Comparison of ENCODE assay signal across 14 cellular contexts in the genomic region with DNA sequence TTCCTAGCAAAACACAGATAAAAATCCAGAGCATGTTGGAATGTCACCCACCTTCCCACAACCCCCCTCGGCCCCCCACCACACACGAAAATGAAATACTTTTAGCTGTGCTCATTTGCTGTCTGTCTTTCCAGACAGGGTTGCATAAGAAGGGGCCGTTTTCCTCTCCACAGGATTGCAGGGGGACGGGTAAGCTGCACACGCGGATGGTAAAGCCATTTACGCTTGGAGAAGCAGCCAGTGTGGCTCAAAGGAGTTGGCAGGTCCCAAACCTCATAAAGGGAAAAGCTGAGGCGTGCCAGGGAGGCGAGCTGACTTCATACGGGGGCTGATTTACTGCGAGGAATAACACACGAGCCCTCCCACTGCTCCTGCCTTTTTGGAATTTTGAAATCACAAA. TPM values are rescaled to one million over a fixed set of nuclear protein-coding genes. Genes with fewer than 3 reads are reported as not detected.
A peak's percentile ranks its signal among the peaks of the same experiment; 100 is the strongest.
DNase-seq lines count a peak whose midpoint lies in the region; ATAC-seq and TF ChIP-seq lines count a peak whose summit lies in the region.
"Had no signal": no experiment of that assay in that cellular context is flagged by ENCODE, and none has a peak within 500 bp of the region (broad histone marks: within the 10 kb centered on the region; RNA-seq: fewer than 3 reads in every experiment).

No MANE protein-coding gene starts in this region.

- H3K27ac ChIP-seq in ascending aorta = peak overlapping the region; percentile 85
- H3K27ac ChIP-seq in prostate gland = peak overlapping the region in 1 of 2 donors; percentile 21

- H3K4me3 ChIP-seq in ascending aorta (no peak overlapping the region), prostate gland (no peak overlapping the region)

- H3K27me3 ChIP-seq in ascending aorta (no peaks in the 10 kb centered on the region), prostate gland (replicated peaks; ENCODE audit: insufficient read depth) (no peaks in the 10 kb centered on the region)
- H3K27me3 ChIP-seq: BE2C had no signal

- H3K9me3 ChIP-seq in ascending aorta = no peaks in the 10 kb centered on the region
- H3K9me3 ChIP-seq in prostate gland = no peaks in the 10 kb centered on the region
- H3K9me3 ChIP-seq: BE2C had no signal

- WGBS in prostate gland = 16% methylated on average over 12 of the region's 12 CpGs

- peaks cover 5 to 24% of the 10 kb centered on the region in 2 donors for H3K4me1 ChIP-seq in ascending aorta
- H3K4me1 ChIP-seq in prostate gland (replicated peaks) = no peaks in the 10 kb centered on the region
- H3K4me1 ChIP-seq: BE2C had no signal

- intact Hi-C loops in ascending aorta (cut with DNase I) = loop anchor here (5.0 kb wide), 1 partner anchor 172 kb away; no protein-coding TSS in a partner anchor
- intact Hi-C loops in left cardiac atrium (cut with DNase I) = no loop called here
- intact Hi-C loops in prostate gland (cut with DNase I) = no loop called here

- H3K36me3 ChIP-seq in ascending aorta (no peaks in the 10 kb centered on the region), prostate gland (no peaks in the 10 kb centered on the region)
- H3K36me3 ChIP-seq: BE2C had no signal

- DNase-seq in AG08395 (ENCODE audit: low spot score) = peak; percentile 89
- peak in 1 of 2 donors; percentile 92 for DNase-seq in ascending aorta (ENCODE audit: low spot score in 2 of 2)
- DNase-seq in left cardiac atrium = peak; percentile 72
- DNase-seq in prostate gland (ENCODE audit: low spot score) = peak; percentile 38
- no peak for DNase-seq in putamen (ENCODE audit: low spot score)
- no peak for DNase-seq in effector CD8-positive, alpha-beta T cell (lab: John Stamatoyannopoulos, UW)
- no peak for DNase-seq in activated naive CD4-positive, alpha-beta T cell treated with anti-CD3 and anti-CD28 coated beads, Interleukin-2, amount 50 U/mL, for 16 hours
- DNase-seq: activated naive CD8-positive, alpha-beta T cell treated with anti-CD3 and anti-CD28 coated beads, Interleukin-2, amount 50 U/mL, for 24 hours; BE2C; NCI-H524; SHP77 treated with DMSO at 0.1 percent for 48 hours; stimulated activated CD4-positive, alpha-beta T cell treated with anti-CD3 and anti-CD28 coated beads, Interleukin-4, amount 100 ng/mL, for 24 hours had no signal

- TF ChIP-seq POLR2A in prostate gland (IDR thresholded peaks at IDR 0.05) = no peak

- ATAC-seq in left cardiac atrium (peak; percentile 70 to 88), HG02840 (IDR thresholded peaks at IDR 0.05; ENCODE audit: low FRiP score, unreplicated experiment) (no peak)
- ATAC-seq: activated naive CD8-positive, alpha-beta T cell treated with anti-CD3 and anti-CD28 coated beads, Interleukin-2, amount 50 U/mL, for 24 hours; natural killer cell treated with Interleukin-12 subunit alpha and Interleukin-12 subunit beta and Interleukin-15 and Interleukin-18, amount 100 ng/mL, for 72 hours had no signal

- TF ChIP-seq CTCF in ascending aorta (IDR thresholded peaks at IDR 0.05) = no peak
- TF ChIP-seq CTCF in prostate gland (IDR thresholded peaks at IDR 0.05) = no peak

RNA-seq across cellular contexts. Expression of gene ITGA11, which starts 47.4 kb away (rescaled TPM):
- total RNA-seq in ascending aorta (136 TPM), left cardiac atrium (10 to 100 TPM; 22.4 to 23.8 TPM), prostate gland (10 to 100 TPM in 1 of 2 donors, 1 to 10 TPM in 1; 2.0 to 11.0 TPM)

Comparison
In these comparisons a context has a peak if more than half of its experiments do, and no peak if none do; other contexts are left out.
1. DNase-seq: peak in AG08395 (single experiment), left cardiac atrium (single experiment) and prostate gland (single experiment); none in putamen (single experiment), effector CD8-positive, alpha-beta T cell (single experiment) and activated naive CD4-positive, alpha-beta T cell treated with anti-CD3 and anti-CD28 coated beads, Interleukin-2, amount 50 U/mL, for 16 hours (single experiment).